In genomic region chr5:177455036-177455660, GRCh38 we compare ENCODE assay signal across 1 cellular context.
A peak's percentile ranks its signal among the peaks of the same experiment; 100 is the strongest.
TF ChIP-seq lines count a peak whose summit lies in the region.

No MANE protein-coding gene starts in this region.

TF ChIP-seq in K562, 482 proteins besides CTCF, POLR2A, EP300 and RAD21 (continues in another document):
- TF ChIP-seq KAT7 (CRISPR knock-in tag; IDR thresholded peaks at IDR 0.05; ENCODE audit: borderline replicate concordance) (0 out of 2 replicates have a peak, but pooled peaks have one; percentile 29), SMAD4 (CRISPR knock-in tag; conservative IDR thresholded peaks at IDR 0.05) (peak; percentile 92), CEBPG (CRISPR knock-in tag; IDR thresholded peaks at IDR 0.05) (no peak), CEBPG (tag; conservative IDR thresholded peaks at IDR 0.05 in 1 of 2, IDR thresholded peaks at IDR 0.05 in 1 of 2) (no peak), SIN3A (IDR thresholded peaks at IDR 0.05; ENCODE audit: borderline replicate concordance in 2 of 2, control insufficient read depth in 1 of 2, low read depth in 2 of 2, low read length in 2 of 2) (0 out of 4 replicates have a peak, but pooled peaks of 1 of the 2 experiments have one; percentile 48), ZFX (CRISPR knock-in tag; IDR thresholded peaks at IDR 0.05) (peak; percentile 75), GMEB1 (CRISPR knock-in tag; IDR thresholded peaks at IDR 0.05) (peak; percentile 65), ZKSCAN8 (CRISPR knock-in tag; IDR thresholded peaks at IDR 0.05) (no peak), TFE3 (CRISPR knock-in tag; IDR thresholded peaks at IDR 0.05) (no peak), C11orf30 (IDR thresholded peaks at IDR 0.05; ENCODE audit: low read depth) (no peak; the same call in 1 of the 2 replicates), CREB3L1 (IDR thresholded peaks at IDR 0.05; ENCODE audit: borderline replicate concordance, low read depth) (peak; percentile 55; the same call in 1 of the 2 replicates), ZBTB12 (CRISPR knock-in tag; IDR thresholded peaks at IDR 0.05) (peak; percentile 24; the same call in 1 of the 2 replicates), ZBTB34 (CRISPR knock-in tag; IDR thresholded peaks at IDR 0.05) (0 out of 2 replicates have a peak, but pooled peaks have one; percentile 59), STAT6 (CRISPR knock-in tag; IDR thresholded peaks at IDR 0.05) (no peak; the same call in 1 of the 2 replicates), HIVEP1 (CRISPR knock-in tag; IDR thresholded peaks at IDR 0.05) (peak; percentile 14; the same call in 1 of the 2 replicates), ZNF407 (IDR thresholded peaks at IDR 0.05; ENCODE audit: low read depth) (peak; percentile 24; the same call in 1 of the 2 replicates), ZEB2 (IDR thresholded peaks at IDR 0.05) (peak; percentile 92), MYBL2 (IDR thresholded peaks at IDR 0.05; ENCODE audit: low read depth) (no peak), MYBL2 (CRISPR knock-in tag; IDR thresholded peaks at IDR 0.05; ENCODE audit: borderline replicate concordance) (no peak), ZBTB17 (CRISPR knock-in tag; IDR thresholded peaks at IDR 0.05) (0 out of 2 replicates have a peak, but pooled peaks have one; percentile 32), HSF4 (CRISPR knock-in tag; IDR thresholded peaks at IDR 0.05; ENCODE audit: borderline replicate concordance) (0 out of 2 replicates have a peak, but pooled peaks have one; percentile 61), USF2 (CRISPR knock-in tag; IDR thresholded peaks at IDR 0.05) (no peak; the same call in none of the 2 replicates), E2F8 (IDR thresholded peaks at IDR 0.05; ENCODE audit: low read depth, partially characterized antibody) (peak; percentile 58)
